Comparison of ENCODE assay signal across 23 cellular contexts in genomic region chr7:21013765-21014502, GRCh38.
A peak's percentile ranks its signal among the peaks of the same experiment; 100 is the strongest.
DNase-seq lines count a peak whose midpoint lies in the region; ATAC-seq and TF ChIP-seq lines count a peak whose summit lies in the region.
"Had no signal": no experiment of that assay in that cellular context is flagged by ENCODE, and none has a peak within 500 bp of the region (broad histone marks: within the 10 kb centered on the region; RNA-seq: fewer than 3 reads in every experiment).

No MANE protein-coding gene starts in this region.

- H3K4me1 ChIP-seq in mucosa of descending colon (ENCODE audit: low read depth) (no peaks in the 10 kb centered on the region), osteoblast (ENCODE audit: insufficient read depth, low read length) (no peaks in the 10 kb centered on the region)
- H3K4me1 ChIP-seq: A549 had no signal

- TF ChIP-seq CTCF in epithelial cell of esophagus (IDR thresholded peaks at IDR 0.05; ENCODE audit: insufficient read depth, low read depth, low read length, missing control alignments) (no peak), mucosa of descending colon (IDR thresholded peaks at IDR 0.05) (no peak), osteoblast (IDR thresholded peaks at IDR 0.05; ENCODE audit: extremely low read depth, low read depth, low read length) (no peak)

- H3K27me3 ChIP-seq in MG63: no peaks in the 10 kb centered on the region
- no peaks in the 10 kb centered on the region for H3K27me3 ChIP-seq in osteoblast (ENCODE audit: insufficient read depth, low read length)

- POLR2A ChIA-PET in activated CD4-positive, alpha-beta memory T cell treated with anti-CD3 and anti-CD28 coated beads for 36 hours (lab: Charles Lee): no interaction called here

- H3K9me3 ChIP-seq in MG63: peaks cover 9% of the 10 kb centered on the region
- H3K9me3 ChIP-seq in mucosa of descending colon: no peaks in the 10 kb centered on the region
- no peaks in the 10 kb centered on the region for H3K9me3 ChIP-seq in osteoblast (ENCODE audit: low read depth, low read length)
- H3K9me3 ChIP-seq: A549, SK-N-SH had no signal

- no peak overlapping the region for H3K4me3 ChIP-seq in MG63
- no peak overlapping the region for H3K4me3 ChIP-seq in epithelial cell of esophagus (ENCODE audit: low read length)
- H3K4me3 ChIP-seq in mucosa of descending colon: no peak overlapping the region
- no peak overlapping the region for H3K4me3 ChIP-seq in osteoblast (ENCODE audit: insufficient read depth, low read length)
- H3K4me3 ChIP-seq: A549 had no signal

- H3K27me3 Mint-ChIP-seq in activated CD4-positive, alpha-beta memory T cell treated with anti-CD3 and anti-CD28 coated beads for 36 hours: no peaks in the 10 kb centered on the region
- H3K27me3 Mint-ChIP-seq: CD4-positive, alpha-beta memory T cell had no signal

- H2AFZ ChIP-seq in osteoblast (ENCODE audit: low read length): no peak overlapping the region

- no peak for ATAC-seq in mucosa of descending colon
- ATAC-seq: A549, HepG2, Panc1 had no signal

- CTCF ChIA-PET in activated CD4-positive, alpha-beta memory T cell treated with anti-CD3 and anti-CD28 coated beads for 36 hours (lab: Charles Lee): no interaction called here

- H3K9me3 Mint-ChIP-seq in activated CD4-positive, alpha-beta memory T cell treated with anti-CD3 and anti-CD28 coated beads for 36 hours: no peaks in the 10 kb centered on the region

- H3K4me3 Mint-ChIP-seq in activated CD4-positive, alpha-beta memory T cell treated with anti-CD3 and anti-CD28 coated beads for 36 hours: no peak overlapping the region
- H3K4me3 Mint-ChIP-seq: CD4-positive, alpha-beta memory T cell had no signal

- no peak overlapping the region for H3K27ac ChIP-seq in osteoblast (ENCODE audit: low read depth, low read length)
- H3K27ac ChIP-seq: A549, HL-60 had no signal

- H3K36me3 Mint-ChIP-seq in activated CD4-positive, alpha-beta memory T cell treated with anti-CD3 and anti-CD28 coated beads for 36 hours: no peaks in the 10 kb centered on the region
- H3K36me3 Mint-ChIP-seq: CD4-positive, alpha-beta memory T cell had no signal

- no peak overlapping the region for H3K4me2 ChIP-seq in osteoblast (ENCODE audit: insufficient read depth, low read length)
- H3K4me2 ChIP-seq: A549, SK-N-SH had no signal

- no peaks in the 10 kb centered on the region for H4K20me1 ChIP-seq in osteoblast (ENCODE audit: insufficient read depth, low read length)

- intact Hi-C loops in activated CD4-positive, alpha-beta memory T cell treated with anti-CD3 and anti-CD28 coated beads for 36 hours (cut with micrococcal nuclease): no loop called here
- intact Hi-C loops in mucosa of descending colon (cut with DNase I, micrococcal nuclease): loop anchor here in 1 of 2 donors (10.0 kb wide), 1 partner anchor 501 kb away; no protein-coding TSS in a partner anchor

- no peaks in the 10 kb centered on the region for H3K4me1 Mint-ChIP-seq in activated CD4-positive, alpha-beta memory T cell treated with anti-CD3 and anti-CD28 coated beads for 36 hours (ENCODE audit: low read depth)
- H3K4me1 Mint-ChIP-seq: CD4-positive, alpha-beta memory T cell had no signal

- H3K36me3 ChIP-seq in MG63 (no peaks in the 10 kb centered on the region), mucosa of descending colon (ENCODE audit: low read depth) (no peaks in the 10 kb centered on the region), osteoblast (ENCODE audit: insufficient read depth, low read length) (no peaks in the 10 kb centered on the region)

- H3K79me2 ChIP-seq in osteoblast (ENCODE audit: insufficient read depth, low read length): no peaks in the 10 kb centered on the region

- H3K27ac Mint-ChIP-seq in activated CD4-positive, alpha-beta memory T cell treated with anti-CD3 and anti-CD28 coated beads for 36 hours: no peak overlapping the region
- H3K27ac Mint-ChIP-seq: CD4-positive, alpha-beta memory T cell had no signal

- DNase-seq in Daoy (ENCODE audit: low read depth): peak; percentile 71
- peak; percentile 27 for DNase-seq in MG63
- DNase-seq in epithelial cell of esophagus (ENCODE audit: low read depth): peak; percentile 92
- DNase-seq in kidney tubule cell (ENCODE audit: low spot score): peak; percentile 45
- no peak for DNase-seq in activated CD4-positive, alpha-beta memory T cell treated with anti-CD3 and anti-CD28 coated beads for 36 hours
- DNase-seq in mucosa of descending colon: no peak
- no peak for DNase-seq in superior temporal gyrus (ENCODE audit: extremely low spot score)
- DNase-seq in osteoblast (ENCODE audit: insufficient read length, low spot score, missing footprints): no peak
- DNase-seq: C1 segment of cervical spinal cord; CD4-positive, alpha-beta memory T cell; COR-L47; DMS79; GF-D8; Kasumi-1; NCI-H1105 treated with DMSO at 0.1 percent for 48 hours; NCI-H2029; NCI-H446; NCI-H524 treated with DMSO at 0.1 percent for 48 hours; SK-N-SH had no signal

Comparison
In these comparisons a context has a peak if more than half of its experiments do, and no peak if none do; other contexts are left out.
1. DNase-seq: peak in Daoy (single experiment), MG63 (single experiment), epithelial cell of esophagus (single experiment) and kidney tubule cell (single experiment); none in activated CD4-positive, alpha-beta memory T cell treated with anti-CD3 and anti-CD28 coated beads for 36 hours (single experiment), mucosa of descending colon (0 of 3), superior temporal gyrus (single experiment) and osteoblast (single experiment).